Comparison of ENCODE assay signal across 8 cellular contexts in the genomic region with DNA sequence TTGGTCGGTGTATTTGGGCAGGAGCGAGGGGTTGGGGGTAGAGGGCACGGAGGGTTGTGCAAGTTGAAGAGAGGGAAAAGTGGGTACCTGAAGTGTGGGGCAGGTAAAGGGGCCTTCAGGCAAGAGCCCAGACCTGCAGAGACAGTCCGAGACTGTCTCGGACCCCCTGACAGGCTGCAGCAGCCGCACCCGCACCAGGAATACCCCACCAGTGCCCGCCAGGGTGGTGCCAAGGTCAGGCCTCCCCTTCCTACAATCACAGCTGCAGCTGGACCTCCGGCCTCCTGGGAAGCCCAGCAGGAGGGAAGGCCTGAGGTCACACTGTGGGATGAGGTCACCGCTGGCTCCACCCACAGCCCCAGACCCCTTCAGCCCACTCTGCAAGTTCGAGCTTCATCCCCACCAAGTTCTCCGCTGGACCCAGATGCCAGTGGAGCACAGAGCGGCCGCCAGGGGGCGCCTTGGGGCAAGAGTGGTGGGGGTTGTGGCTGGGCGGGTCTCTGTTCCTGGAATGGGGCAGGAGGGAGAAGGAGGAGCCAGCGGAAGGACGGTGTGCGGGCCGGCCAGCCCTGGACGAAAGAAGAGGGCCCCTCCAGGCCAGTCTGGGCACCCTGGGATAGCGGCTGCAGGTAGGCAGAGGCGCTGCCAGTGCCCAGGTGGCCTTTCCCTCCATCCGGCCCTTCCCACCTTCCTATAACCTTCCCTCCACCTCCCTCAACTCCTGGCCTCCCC. TPM values are rescaled to one million over a fixed set of nuclear protein-coding genes. Genes with fewer than 3 reads are reported as not detected.
A peak's percentile ranks its signal among the peaks of the same experiment; 100 is the strongest.
DNase-seq lines count a peak whose midpoint lies in the region; ATAC-seq and TF ChIP-seq lines count a peak whose summit lies in the region.

TSS of gene HSD3B7 (plus strand) at position 539 of the 732 bp plus-strand sequence. CDS start 452 bp downstream, outside the sequence.

- no peaks in the 10 kb centered on the region for H3K9me3 Mint-ChIP-seq in activated CD8-positive, alpha-beta T cell treated with anti-CD3 and anti-CD28 coated beads for 36 hours

- no peaks in the 10 kb centered on the region for H3K27me3 Mint-ChIP-seq in activated CD8-positive, alpha-beta T cell treated with anti-CD3 and anti-CD28 coated beads for 36 hours

- CTCF ChIA-PET in activated CD8-positive, alpha-beta T cell treated with anti-CD3 and anti-CD28 coated beads for 36 hours (lab: Charles Lee): interaction anchor here (0.6 to 3.8 kb wide), 35 partner anchors 8 to 884 kb away, joined by 3 to 23 read pairs (median 5); partner anchors contain the start of genes ORAI3, VKORC1, ZNF646 and ZNF668

- TF ChIP-seq CTCF in activated CD8-positive, alpha-beta T cell treated with anti-CD3 and anti-CD28 coated beads for 36 hours (IDR thresholded peaks at IDR 0.05): peak; percentile 95

- no peak within 1 kb of the TSS for H3K4me3 Mint-ChIP-seq in activated CD8-positive, alpha-beta T cell treated with anti-CD3 and anti-CD28 coated beads for 36 hours

- ATAC-seq in HG02852 (IDR thresholded peaks at IDR 0.05; ENCODE audit: unreplicated experiment) (peak; percentile 62), HG03097 (IDR thresholded peaks at IDR 0.05; ENCODE audit: low FRiP score, unreplicated experiment) (no peak)
- peak; percentile 80 for ATAC-seq in activated CD8-positive, alpha-beta T cell treated with anti-CD3 and anti-CD28 coated beads for 36 hours

- H3K36me3 Mint-ChIP-seq in activated CD8-positive, alpha-beta T cell treated with anti-CD3 and anti-CD28 coated beads for 36 hours (ENCODE audit: low read depth): peaks cover 8% of the 10 kb centered on the region

- POLR2A ChIA-PET in activated CD8-positive, alpha-beta T cell treated with anti-CD3 and anti-CD28 coated beads for 36 hours (lab: Charles Lee): interaction anchor here (0.6 to 1.3 kb wide), 8 partner anchors 16 to 888 kb away, joined by 3 to 4 read pairs (median 3); partner anchors contain the start of genes STX4 and ZNF267

- intact Hi-C loops in activated CD8-positive, alpha-beta T cell treated with anti-CD3 and anti-CD28 coated beads for 36 hours (cut with micrococcal nuclease): no loop called here

- DNase-seq in Caki2 (ENCODE audit: low read depth) (peak; percentile 82), NCI-H748 treated with DMSO at 0.1 percent for 48 hours (lab: John Stamatoyannopoulos, UW) (peak; percentile 4), medulla oblongata (ENCODE audit: extremely low spot score) (peak; percentile 83)
- peak; percentile 85 for DNase-seq in activated CD8-positive, alpha-beta T cell treated with anti-CD3 and anti-CD28 coated beads for 36 hours
- DNase-seq in effector CD8-positive, alpha-beta T cell (lab: John Stamatoyannopoulos, UW): peak; percentile 76
- peak; percentile 66 to 82 (median 79) for DNase-seq in stimulated activated CD4-positive, alpha-beta T cell treated with anti-CD3 and anti-CD28 coated beads, TNF-alpha, amount 100 ng/mL, for 48 hours (ENCODE audit: low read depth in 3 of 3)

- in situ Hi-C loops in Caki2 (cut with HindIII; ENCODE audit: low pct_unique_long_range_greater_than_20kb, low sequenced_read_pairs): no loop called here

- H3K4me1 Mint-ChIP-seq in activated CD8-positive, alpha-beta T cell treated with anti-CD3 and anti-CD28 coated beads for 36 hours (ENCODE audit: low read depth): no peaks in the 10 kb centered on the region

- H3K27ac Mint-ChIP-seq in activated CD8-positive, alpha-beta T cell treated with anti-CD3 and anti-CD28 coated beads for 36 hours: no peak within 1 kb of the TSS

RNA-seq across cellular contexts. Expression of gene HSD3B7, which starts in this region (rescaled TPM):
- total RNA-seq in Caki2 (2014; rRNA removed; shearing (Covaris generic); ENCODE audit: low replicate concordance): 73.0 and 95.3 TPM in 2 replicates
- total RNA-seq in activated CD8-positive, alpha-beta T cell treated with anti-CD3 and anti-CD28 coated beads for 36 hours: 1 to 10 TPM in 1 of 2 experiments, under 1 TPM in 1; 0.45 to 1.3 TPM

Comparison
In these comparisons a context has a peak if more than half of its experiments do, and no peak if none do; other contexts are left out.
1. RNA of gene HSD3B7 (total RNA-seq): 73.0 to 95.3 TPM in Caki2; 0.45 to 1.3 TPM in activated CD8-positive, alpha-beta T cell treated with anti-CD3 and anti-CD28 coated beads for 36 hours; every median in the first group is over 10 times any median in the second.
2. DNase-seq: peak in every context shown above with its lines; median percentile 85 in activated CD8-positive, alpha-beta T cell treated with anti-CD3 and anti-CD28 coated beads for 36 hours; 83 in medulla oblongata; 82 in Caki2; 79 in stimulated activated CD4-positive, alpha-beta T cell treated with anti-CD3 and anti-CD28 coated beads, TNF-alpha, amount 100 ng/mL, for 48 hours; 76 in effector CD8-positive, alpha-beta T cell; 4 in NCI-H748 treated with DMSO at 0.1 percent for 48 hours.